Comparison of ENCODE assay signal across 25 cellular contexts in genomic region chr11:114070464-114071139, GRCh38. TPM values are rescaled to one million over a fixed set of nuclear protein-coding genes. Genes with fewer than 3 reads are reported as not detected.
DNase-seq lines count a peak whose midpoint lies in the region; ATAC-seq and TF ChIP-seq lines count a peak whose summit lies in the region.
"Had no signal": no experiment of that assay in that cellular context is flagged by ENCODE, and none has a peak within 500 bp of the region (broad histone marks: within the 10 kb centered on the region; RNA-seq: fewer than 3 reads in every experiment).

No MANE protein-coding gene starts in this region.

- H3K36me3 ChIP-seq in CD8-positive, alpha-beta T cell (ENCODE audit: insufficient read depth, low read length), result no peaks in the 10 kb centered on the region
- H3K36me3 ChIP-seq in skeletal muscle tissue (ENCODE audit: control insufficient read depth in 3 of 3, insufficient read depth in 3 of 3, low read length in 3 of 3) (peaks cover 5 to 32% (median 20%) of the 10 kb centered on the region in 3 donors), Peyer's patch (peaks cover 0 to 58% (median 0%) of the 10 kb centered on the region in 3 donors)

- H3K27ac Mint-ChIP-seq in activated naive CD8-positive, alpha-beta T cell treated with anti-CD3 and anti-CD28 coated beads, Interleukin-2, amount 50 U/mL, for 24 hours, result peak overlapping the region; percentile 59
- no peak overlapping the region for H3K27ac Mint-ChIP-seq in activated naive CD8-positive, alpha-beta T cell treated with anti-CD3 and anti-CD28 coated beads for 36 hours
- H3K27ac Mint-ChIP-seq in CD8-positive, alpha-beta T cell, result peak overlapping the region; percentile 66
- no peak overlapping the region for H3K27ac Mint-ChIP-seq in progenitor cell of endocrine pancreas
- H3K27ac Mint-ChIP-seq: CD4-positive, alpha-beta T cell had no signal

- no peak for TF ChIP-seq POLR2A in Peyer's patch (IDR thresholded peaks at IDR 0.05)

- H3K9ac ChIP-seq in skeletal muscle tissue (ENCODE audit: low read depth in 1 of 3, low read length in 3 of 3), result peak overlapping the region in 2 of 3 donors; percentile 74 to 80

- CTCF ChIA-PET in CD8-positive, alpha-beta T cell (lab: Charles Lee), result interaction anchor here (0.6 kb wide), 1 partner anchor 20 kb away, joined by 3 read pairs; no protein-coding TSS in a partner anchor

- DNase-seq in activated naive CD8-positive, alpha-beta T cell treated with anti-CD3 and anti-CD28 coated beads, Interleukin-2, amount 50 U/mL, for 24 hours, result no peak
- DNase-seq in activated naive CD8-positive, alpha-beta T cell treated with anti-CD3 and anti-CD28 coated beads for 36 hours, result no peak
- DNase-seq in CD8-positive, alpha-beta T cell, result no peak
- DNase-seq in coronary artery (ENCODE audit: low spot score) (no peak), Peyer's patch (no peak), progenitor cell of endocrine pancreas (ENCODE audit: low spot score, unreplicated experiment) (no peak)
- DNase-seq: CD4-positive, alpha-beta T cell; DMS53; EL; KG1; MV-4-11; NCI-H1417; NCI-H187; NCI-H2227 treated with DMSO at 0.1 percent for 48 hours; NCI-H510A treated with DMSO at 0.1 percent for 48 hours; NCI-H774; OCI-M1; SIG-M5 had no signal

- peaks cover 6% of the 10 kb centered on the region for H3K27me3 Mint-ChIP-seq in activated naive CD8-positive, alpha-beta T cell treated with anti-CD3 and anti-CD28 coated beads, Interleukin-2, amount 50 U/mL, for 24 hours
- H3K27me3 Mint-ChIP-seq in activated naive CD8-positive, alpha-beta T cell treated with anti-CD3 and anti-CD28 coated beads for 36 hours, result no peaks in the 10 kb centered on the region
- no peaks in the 10 kb centered on the region for H3K27me3 Mint-ChIP-seq in CD8-positive, alpha-beta T cell (ENCODE audit: low read depth)
- no peaks in the 10 kb centered on the region for H3K27me3 Mint-ChIP-seq in progenitor cell of endocrine pancreas
- H3K27me3 Mint-ChIP-seq: CD4-positive, alpha-beta T cell had no signal

- H3K4me3 ChIP-seq in CD8-positive, alpha-beta T cell (ENCODE audit: low read depth, low read length), result no peak overlapping the region
- H3K4me3 ChIP-seq in coronary artery, result peak overlapping the region; percentile 63
- H3K4me3 ChIP-seq in skeletal muscle tissue (ENCODE audit: low read length in 3 of 3), result peak overlapping the region in 1 of 3 donors; percentile 28
- H3K4me3 ChIP-seq in Peyer's patch, result no peak overlapping the region
- H3K4me3 ChIP-seq: GM12878 had no signal

- H3K9me3 ChIP-seq in CD8-positive, alpha-beta T cell (ENCODE audit: low read length), result no peaks in the 10 kb centered on the region
- no peaks in the 10 kb centered on the region for H3K9me3 ChIP-seq in skeletal muscle tissue (ENCODE audit: control insufficient read depth in 3 of 3, low read length in 3 of 3)
- no peaks in the 10 kb centered on the region for H3K9me3 ChIP-seq in Peyer's patch

- no peaks in the 10 kb centered on the region for H3K27me3 ChIP-seq in CD8-positive, alpha-beta T cell (ENCODE audit: insufficient read depth, low read length)
- no peaks in the 10 kb centered on the region for H3K27me3 ChIP-seq in skeletal muscle tissue (ENCODE audit: control insufficient read depth in 3 of 3, insufficient read depth in 3 of 3, low read length in 3 of 3)
- no peaks in the 10 kb centered on the region for H3K27me3 ChIP-seq in Peyer's patch

- intact Hi-C loops in CD8-positive, alpha-beta T cell (cut with DNase I, micrococcal nuclease), result no loop called here

- H3K27ac ChIP-seq in CD8-positive, alpha-beta T cell (ENCODE audit: low read depth, low read length), result no peak overlapping the region
- peak overlapping the region; percentile 36 to 66 for H3K27ac ChIP-seq in coronary artery
- H3K27ac ChIP-seq in skeletal muscle tissue (ENCODE audit: low read depth, low read length), result peak overlapping the region; percentile 96
- H3K27ac ChIP-seq in Peyer's patch, result no peak overlapping the region

- POLR2A ChIA-PET in CD8-positive, alpha-beta T cell (lab: Charles Lee), result interaction anchor here (0.9 to 2.2 kb wide), 4 partner anchors 10 to 113 kb away, joined by 3 to 7 read pairs (median 3); no protein-coding TSS in a partner anchor

- peaks cover 24% of the 10 kb centered on the region for H3K4me1 ChIP-seq in CD8-positive, alpha-beta T cell (ENCODE audit: insufficient read depth, low read length)
- peaks cover 69 to 90% (median 81%) of the 10 kb centered on the region in 3 donors for H3K4me1 ChIP-seq in skeletal muscle tissue (ENCODE audit: control insufficient read depth in 3 of 3, insufficient read depth in 3 of 3, low read length in 3 of 3)
- H3K4me1 ChIP-seq in Peyer's patch, result peaks cover 0 to 38% (median 0%) of the 10 kb centered on the region in 4 donors

- H3K4me3 Mint-ChIP-seq in activated naive CD8-positive, alpha-beta T cell treated with anti-CD3 and anti-CD28 coated beads, Interleukin-2, amount 50 U/mL, for 24 hours, result no peak overlapping the region
- H3K4me3 Mint-ChIP-seq in activated naive CD8-positive, alpha-beta T cell treated with anti-CD3 and anti-CD28 coated beads for 36 hours, result no peak overlapping the region
- H3K4me3 Mint-ChIP-seq in CD8-positive, alpha-beta T cell, result no peak overlapping the region
- no peak overlapping the region for H3K4me3 Mint-ChIP-seq in progenitor cell of endocrine pancreas (ENCODE audit: low read depth)
- H3K4me3 Mint-ChIP-seq: CD4-positive, alpha-beta T cell had no signal

- no peaks in the 10 kb centered on the region for H3K36me3 Mint-ChIP-seq in activated naive CD8-positive, alpha-beta T cell treated with anti-CD3 and anti-CD28 coated beads, Interleukin-2, amount 50 U/mL, for 24 hours (ENCODE audit: low read depth)
- H3K36me3 Mint-ChIP-seq in activated naive CD8-positive, alpha-beta T cell treated with anti-CD3 and anti-CD28 coated beads for 36 hours, result no peaks in the 10 kb centered on the region
- no peaks in the 10 kb centered on the region for H3K36me3 Mint-ChIP-seq in CD8-positive, alpha-beta T cell
- peaks cover 12% of the 10 kb centered on the region for H3K36me3 Mint-ChIP-seq in progenitor cell of endocrine pancreas (ENCODE audit: insufficient read depth)

- ATAC-seq in activated naive CD8-positive, alpha-beta T cell treated with anti-CD3 and anti-CD28 coated beads, Interleukin-2, amount 50 U/mL, for 24 hours, result no peak
- ATAC-seq in CD8-positive, alpha-beta T cell, result no peak
- no peak for ATAC-seq in HG03378 (IDR thresholded peaks at IDR 0.05; ENCODE audit: unreplicated experiment)
- ATAC-seq: GM12878 had no signal

- H3K9me3 Mint-ChIP-seq in activated naive CD8-positive, alpha-beta T cell treated with anti-CD3 and anti-CD28 coated beads, Interleukin-2, amount 50 U/mL, for 24 hours, result no peaks in the 10 kb centered on the region
- H3K9me3 Mint-ChIP-seq in activated naive CD8-positive, alpha-beta T cell treated with anti-CD3 and anti-CD28 coated beads for 36 hours, result no peaks in the 10 kb centered on the region
- no peaks in the 10 kb centered on the region for H3K9me3 Mint-ChIP-seq in CD8-positive, alpha-beta T cell
- H3K9me3 Mint-ChIP-seq in progenitor cell of endocrine pancreas (ENCODE audit: low read depth), result no peaks in the 10 kb centered on the region
- H3K9me3 Mint-ChIP-seq: CD4-positive, alpha-beta T cell had no signal

- H3K4me1 Mint-ChIP-seq in activated naive CD8-positive, alpha-beta T cell treated with anti-CD3 and anti-CD28 coated beads, Interleukin-2, amount 50 U/mL, for 24 hours, result peaks cover 47% of the 10 kb centered on the region
- H3K4me1 Mint-ChIP-seq in activated naive CD8-positive, alpha-beta T cell treated with anti-CD3 and anti-CD28 coated beads for 36 hours, result peaks cover 33% of the 10 kb centered on the region
- H3K4me1 Mint-ChIP-seq in CD8-positive, alpha-beta T cell (ENCODE audit: low read depth), result peaks cover 29% of the 10 kb centered on the region
- H3K4me1 Mint-ChIP-seq in progenitor cell of endocrine pancreas (ENCODE audit: low read depth), result peaks cover 24% of the 10 kb centered on the region

- TF ChIP-seq CTCF in CD8-positive, alpha-beta T cell (IDR thresholded peaks at IDR 0.05), result no peak
- TF ChIP-seq CTCF in coronary artery (IDR thresholded peaks at IDR 0.05) (no peak), Peyer's patch (IDR thresholded peaks at IDR 0.05) (no peak), progenitor cell of endocrine pancreas (IDR thresholded peaks at IDR 0.05; ENCODE audit: unreplicated experiment) (no peak)

RNA-seq across cellular contexts. Expression of gene ZBTB16, which starts 11.1 kb away (rescaled TPM):
- 1 to 10 TPM; 1.7 to 2.1 TPM for total RNA-seq in activated naive CD8-positive, alpha-beta T cell treated with anti-CD3 and anti-CD28 coated beads for 36 hours
- 10 to 100 TPM; 15.3 to 18.3 TPM for total RNA-seq in CD8-positive, alpha-beta T cell
- total RNA-seq in skeletal muscle tissue (6.8 TPM), Peyer's patch (100 to 1,000 TPM in 3 of 4 donors, 10 to 100 TPM in 1; 84.8 to 257 (median 155) TPM), progenitor cell of endocrine pancreas (29.6 and 32.6 TPM in 2 replicates)
- total RNA-seq: A172, H4, HT-29, RPMI7951 had no signal

Comparison
In these comparisons a context has a peak if more than half of its experiments do, and no peak if none do; other contexts are left out.
1. H3K27ac Mint-ChIP-seq: peak in activated naive CD8-positive, alpha-beta T cell treated with anti-CD3 and anti-CD28 coated beads, Interleukin-2, amount 50 U/mL, for 24 hours (single experiment) and CD8-positive, alpha-beta T cell (single experiment); none in activated naive CD8-positive, alpha-beta T cell treated with anti-CD3 and anti-CD28 coated beads for 36 hours (single experiment) and progenitor cell of endocrine pancreas (single experiment).
2. H3K27ac ChIP-seq: peak in coronary artery (2 of 2) and skeletal muscle tissue (single experiment); none in CD8-positive, alpha-beta T cell (single experiment) and Peyer's patch (0 of 4).